In the genomic region with DNA sequence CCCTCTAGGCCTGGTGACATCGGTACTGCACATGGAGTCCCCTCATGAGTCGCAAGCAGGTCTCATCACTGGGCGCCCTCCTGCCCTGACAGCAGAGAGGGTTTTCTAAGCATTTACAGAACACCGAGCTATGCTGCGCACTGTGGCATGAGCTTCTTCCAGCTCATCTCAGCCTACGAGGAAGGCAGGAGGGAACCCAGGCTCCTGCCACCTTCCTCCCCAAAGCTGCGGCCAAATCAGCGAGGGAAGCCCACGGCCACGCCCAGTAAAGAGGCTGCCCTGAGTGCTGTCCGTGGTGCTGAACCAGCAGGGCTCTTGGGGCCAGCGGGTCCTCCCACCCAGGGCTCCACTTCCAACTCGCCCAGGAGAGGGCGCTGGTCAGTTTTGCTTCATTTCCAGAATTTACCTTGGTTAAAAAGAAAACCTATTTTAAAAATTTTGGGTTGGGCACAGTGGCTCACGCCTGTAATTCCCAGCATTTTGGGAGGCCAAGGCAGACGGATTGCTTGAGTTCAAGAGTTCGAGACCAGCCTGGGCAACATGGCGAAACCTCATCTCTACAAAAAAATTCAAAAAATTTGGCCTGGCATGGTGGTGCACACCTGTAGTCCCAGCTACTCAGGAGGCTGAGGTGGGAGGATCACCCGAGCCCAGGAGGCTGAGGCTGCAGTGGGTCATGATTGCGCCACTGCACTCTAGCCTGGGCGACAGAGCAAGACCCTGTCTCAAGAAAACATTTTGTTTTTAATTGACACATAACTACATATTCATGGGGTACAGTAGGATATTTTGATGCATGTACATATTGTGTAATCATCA, we compare ENCODE assay signal across 1 cellular context.
TF ChIP-seq lines count a peak whose summit lies in the region.

No MANE protein-coding gene starts in this region.

TF ChIP-seq in HepG2, 621 proteins besides CTCF, POLR2A, EP300 and RAD21 (continued from another document and continues in another):
- TF ChIP-seq, protein P1, sequence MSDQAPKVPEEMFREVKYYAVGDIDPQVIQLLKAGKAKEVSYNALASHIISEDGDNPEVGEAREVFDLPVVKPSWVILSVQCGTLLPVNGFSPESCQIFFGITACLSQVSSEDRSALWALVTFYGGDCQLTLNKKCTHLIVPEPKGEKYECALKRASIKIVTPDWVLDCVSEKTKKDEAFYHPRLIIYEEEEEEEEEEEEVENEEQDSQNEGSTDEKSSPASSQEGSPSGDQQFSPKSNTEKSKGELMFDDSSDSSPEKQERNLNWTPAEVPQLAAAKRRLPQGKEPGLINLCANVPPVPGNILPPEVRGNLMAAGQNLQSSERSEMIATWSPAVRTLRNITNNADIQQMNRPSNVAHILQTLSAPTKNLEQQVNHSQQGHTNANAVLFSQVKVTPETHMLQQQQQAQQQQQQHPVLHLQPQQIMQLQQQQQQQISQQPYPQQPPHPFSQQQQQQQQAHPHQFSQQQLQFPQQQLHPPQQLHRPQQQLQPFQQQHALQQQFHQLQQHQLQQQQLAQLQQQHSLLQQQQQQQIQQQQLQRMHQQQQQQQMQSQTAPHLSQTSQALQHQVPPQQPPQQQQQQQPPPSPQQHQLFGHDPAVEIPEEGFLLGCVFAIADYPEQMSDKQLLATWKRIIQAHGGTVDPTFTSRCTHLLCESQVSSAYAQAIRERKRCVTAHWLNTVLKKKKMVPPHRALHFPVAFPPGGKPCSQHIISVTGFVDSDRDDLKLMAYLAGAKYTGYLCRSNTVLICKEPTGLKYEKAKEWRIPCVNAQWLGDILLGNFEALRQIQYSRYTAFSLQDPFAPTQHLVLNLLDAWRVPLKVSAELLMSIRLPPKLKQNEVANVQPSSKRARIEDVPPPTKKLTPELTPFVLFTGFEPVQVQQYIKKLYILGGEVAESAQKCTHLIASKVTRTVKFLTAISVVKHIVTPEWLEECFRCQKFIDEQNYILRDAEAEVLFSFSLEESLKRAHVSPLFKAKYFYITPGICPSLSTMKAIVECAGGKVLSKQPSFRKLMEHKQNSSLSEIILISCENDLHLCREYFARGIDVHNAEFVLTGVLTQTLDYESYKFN (CRISPR knock-in tag; conservative IDR thresholded peaks at IDR 0.05), result 0 out of 2 replicates have a peak, but pooled peaks have one; percentile 20
- TF ChIP-seq ESRRA (CRISPR knock-in tag; IDR thresholded peaks at IDR 0.05; ENCODE audit: low read depth), result no peak; the same call in 1 of the 2 replicates
- peak; percentile 87; the same call in 1 of the 2 replicates for TF ChIP-seq PRMT3 (CRISPR knock-in tag; IDR thresholded peaks at IDR 0.05; ENCODE audit: borderline replicate concordance, low read depth)
- TF ChIP-seq TGIF2 (CRISPR knock-in tag; IDR thresholded peaks at IDR 0.05), result peak; percentile 96
- TF ChIP-seq HDAC2 (CRISPR knock-in tag; IDR thresholded peaks at IDR 0.05), result peak; percentile 94
- no peak for TF ChIP-seq IKZF1 (IDR thresholded peaks at IDR 0.05)
- no peak for TF ChIP-seq AGO1 (IDR thresholded peaks at IDR 0.05; ENCODE audit: low read depth, low read length, poor library complexity, severe bottlenecking)
- no peak for TF ChIP-seq MAFF (IDR thresholded peaks at IDR 0.05; ENCODE audit: low read depth, low read length)
- TF ChIP-seq, protein P2, sequence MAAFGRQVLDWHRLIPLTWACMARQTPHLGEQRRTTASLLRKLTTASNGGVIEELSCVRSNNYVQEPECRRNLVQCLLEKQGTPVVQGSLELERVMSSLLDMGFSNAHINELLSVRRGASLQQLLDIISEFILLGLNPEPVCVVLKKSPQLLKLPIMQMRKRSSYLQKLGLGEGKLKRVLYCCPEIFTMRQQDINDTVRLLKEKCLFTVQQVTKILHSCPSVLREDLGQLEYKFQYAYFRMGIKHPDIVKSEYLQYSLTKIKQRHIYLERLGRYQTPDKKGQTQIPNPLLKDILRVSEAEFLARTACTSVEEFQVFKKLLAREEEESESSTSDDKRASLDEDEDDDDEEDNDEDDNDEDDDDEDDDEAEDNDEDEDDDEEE (CRISPR knock-in tag; IDR thresholded peaks at IDR 0.05), result peak; percentile 91
- TF ChIP-seq MED13 (CRISPR knock-in tag; IDR thresholded peaks at IDR 0.05), result 0 out of 2 replicates have a peak, but pooled peaks have one; percentile 36
- TF ChIP-seq DNMT3B (CRISPR knock-in tag; conservative IDR thresholded peaks at IDR 0.05), result peak; percentile 88; the same call in 1 of the 2 replicates
- TF ChIP-seq TAF1 (CRISPR knock-in tag; IDR thresholded peaks at IDR 0.05), result no peak
- TF ChIP-seq XRCC5 (optimal IDR thresholded peaks at IDR 0.05; ENCODE audit: low read length), result peak; percentile 91
- TF ChIP-seq, protein P3, sequence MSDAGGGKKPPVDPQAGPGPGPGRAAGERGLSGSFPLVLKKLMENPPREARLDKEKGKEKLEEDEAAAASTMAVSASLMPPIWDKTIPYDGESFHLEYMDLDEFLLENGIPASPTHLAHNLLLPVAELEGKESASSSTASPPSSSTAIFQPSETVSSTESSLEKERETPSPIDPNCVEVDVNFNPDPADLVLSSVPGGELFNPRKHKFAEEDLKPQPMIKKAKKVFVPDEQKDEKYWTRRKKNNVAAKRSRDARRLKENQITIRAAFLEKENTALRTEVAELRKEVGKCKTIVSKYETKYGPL (CRISPR knock-in tag; IDR thresholded peaks at IDR 0.05), result peak; percentile 92
- no peak for TF ChIP-seq KAT2B (IDR thresholded peaks at IDR 0.05; ENCODE audit: borderline replicate concordance, low read depth, low read length)
- TF ChIP-seq, protein P4, sequence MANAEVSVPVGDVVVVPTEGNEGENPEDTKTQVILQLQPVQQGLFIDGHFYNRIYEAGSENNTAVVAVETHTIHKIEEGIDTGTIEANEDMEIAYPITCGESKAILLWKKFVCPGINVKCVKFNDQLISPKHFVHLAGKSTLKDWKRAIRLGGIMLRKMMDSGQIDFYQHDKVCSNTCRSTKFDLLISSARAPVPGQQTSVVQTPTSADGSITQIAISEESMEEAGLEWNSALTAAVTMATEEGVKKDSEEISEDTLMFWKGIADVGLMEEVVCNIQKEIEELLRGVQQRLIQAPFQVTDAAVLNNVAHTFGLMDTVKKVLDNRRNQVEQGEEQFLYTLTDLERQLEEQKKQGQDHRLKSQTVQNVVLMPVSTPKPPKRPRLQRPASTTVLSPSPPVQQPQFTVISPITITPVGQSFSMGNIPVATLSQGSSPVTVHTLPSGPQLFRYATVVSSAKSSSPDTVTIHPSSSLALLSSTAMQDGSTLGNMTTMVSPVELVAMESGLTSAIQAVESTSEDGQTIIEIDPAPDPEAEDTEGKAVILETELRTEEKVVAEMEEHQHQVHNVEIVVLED (CRISPR knock-in tag; IDR thresholded peaks at IDR 0.05; ENCODE audit: borderline replicate concordance), result no peak
- peak; percentile 68; the same call in 1 of the 2 replicates for TF ChIP-seq ZNF768 (CRISPR knock-in tag; IDR thresholded peaks at IDR 0.05)
- 0 out of 2 replicates have a peak, but pooled peaks have one; percentile 34 for TF ChIP-seq MAZ (IDR thresholded peaks at IDR 0.05; ENCODE audit: borderline replicate concordance, low read depth, low read length)
- TF ChIP-seq MAZ (CRISPR knock-in tag; IDR thresholded peaks at IDR 0.05; ENCODE audit: low read depth), result peak; percentile 81
- TF ChIP-seq ATF1 (CRISPR knock-in tag; IDR thresholded peaks at IDR 0.05), result no peak
- TF ChIP-seq, protein P5, sequence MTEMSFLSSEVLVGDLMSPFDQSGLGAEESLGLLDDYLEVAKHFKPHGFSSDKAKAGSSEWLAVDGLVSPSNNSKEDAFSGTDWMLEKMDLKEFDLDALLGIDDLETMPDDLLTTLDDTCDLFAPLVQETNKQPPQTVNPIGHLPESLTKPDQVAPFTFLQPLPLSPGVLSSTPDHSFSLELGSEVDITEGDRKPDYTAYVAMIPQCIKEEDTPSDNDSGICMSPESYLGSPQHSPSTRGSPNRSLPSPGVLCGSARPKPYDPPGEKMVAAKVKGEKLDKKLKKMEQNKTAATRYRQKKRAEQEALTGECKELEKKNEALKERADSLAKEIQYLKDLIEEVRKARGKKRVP (CRISPR knock-in tag; IDR thresholded peaks at IDR 0.05), result peak in 1 of 2 experiments; percentile 38; a peak in 1 of 4 replicates
- TF ChIP-seq CHD4 (IDR thresholded peaks at IDR 0.05; ENCODE audit: borderline replicate concordance, low read length), result no peak
- TF ChIP-seq KMT2B (CRISPR knock-in tag; IDR thresholded peaks at IDR 0.05), result peak; percentile 81
- peak; percentile 10; the same call in 1 of the 2 replicates for TF ChIP-seq SMC3 (IDR thresholded peaks at IDR 0.05; ENCODE audit: low read length)
- TF ChIP-seq POGZ (CRISPR knock-in tag; IDR thresholded peaks at IDR 0.05), result no peak
- TF ChIP-seq ZEB1 (IDR thresholded peaks at IDR 0.05; ENCODE audit: insufficient replicate concordance, low read depth), result no peak
- TF ChIP-seq ZC3H13 (CRISPR knock-in tag; IDR thresholded peaks at IDR 0.05), result peak; percentile 69; the same call in 1 of the 2 replicates
- TF ChIP-seq EEA1 (CRISPR knock-in tag; IDR thresholded peaks at IDR 0.05; ENCODE audit: borderline replicate concordance), result peak; percentile 81; the same call in 1 of the 2 replicates
- TF ChIP-seq, protein P6, sequence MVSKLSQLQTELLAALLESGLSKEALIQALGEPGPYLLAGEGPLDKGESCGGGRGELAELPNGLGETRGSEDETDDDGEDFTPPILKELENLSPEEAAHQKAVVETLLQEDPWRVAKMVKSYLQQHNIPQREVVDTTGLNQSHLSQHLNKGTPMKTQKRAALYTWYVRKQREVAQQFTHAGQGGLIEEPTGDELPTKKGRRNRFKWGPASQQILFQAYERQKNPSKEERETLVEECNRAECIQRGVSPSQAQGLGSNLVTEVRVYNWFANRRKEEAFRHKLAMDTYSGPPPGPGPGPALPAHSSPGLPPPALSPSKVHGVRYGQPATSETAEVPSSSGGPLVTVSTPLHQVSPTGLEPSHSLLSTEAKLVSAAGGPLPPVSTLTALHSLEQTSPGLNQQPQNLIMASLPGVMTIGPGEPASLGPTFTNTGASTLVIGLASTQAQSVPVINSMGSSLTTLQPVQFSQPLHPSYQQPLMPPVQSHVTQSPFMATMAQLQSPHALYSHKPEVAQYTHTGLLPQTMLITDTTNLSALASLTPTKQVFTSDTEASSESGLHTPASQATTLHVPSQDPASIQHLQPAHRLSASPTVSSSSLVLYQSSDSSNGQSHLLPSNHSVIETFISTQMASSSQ (IDR thresholded peaks at IDR 0.05; ENCODE audit: low read depth), result no peak
- TF ChIP-seq, protein P6 (CRISPR knock-in tag; IDR thresholded peaks at IDR 0.05; ENCODE audit: borderline replicate concordance), result 0 out of 2 replicates have a peak, but pooled peaks have one; percentile 34
- TF ChIP-seq RXRA (CRISPR knock-in tag; IDR thresholded peaks at IDR 0.05), result no peak
- TF ChIP-seq, protein P7, sequence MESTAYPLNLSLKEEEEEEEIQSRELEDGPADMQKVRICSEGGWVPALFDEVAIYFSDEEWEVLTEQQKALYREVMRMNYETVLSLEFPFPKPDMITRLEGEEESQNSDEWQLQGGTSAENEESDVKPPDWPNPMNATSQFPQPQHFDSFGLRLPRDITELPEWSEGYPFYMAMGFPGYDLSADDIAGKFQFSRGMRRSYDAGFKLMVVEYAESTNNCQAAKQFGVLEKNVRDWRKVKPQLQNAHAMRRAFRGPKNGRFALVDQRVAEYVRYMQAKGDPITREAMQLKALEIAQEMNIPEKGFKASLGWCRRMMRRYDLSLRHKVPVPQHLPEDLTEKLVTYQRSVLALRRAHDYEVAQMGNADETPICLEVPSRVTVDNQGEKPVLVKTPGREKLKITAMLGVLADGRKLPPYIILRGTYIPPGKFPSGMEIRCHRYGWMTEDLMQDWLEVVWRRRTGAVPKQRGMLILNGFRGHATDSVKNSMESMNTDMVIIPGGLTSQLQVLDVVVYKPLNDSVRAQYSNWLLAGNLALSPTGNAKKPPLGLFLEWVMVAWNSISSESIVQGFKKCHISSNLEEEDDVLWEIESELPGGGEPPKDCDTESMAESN (CRISPR knock-in tag; conservative IDR thresholded peaks at IDR 0.05), result peak; percentile 89
- no peak for TF ChIP-seq PAF1 (CRISPR knock-in tag; IDR thresholded peaks at IDR 0.05)
- TF ChIP-seq, protein P8, sequence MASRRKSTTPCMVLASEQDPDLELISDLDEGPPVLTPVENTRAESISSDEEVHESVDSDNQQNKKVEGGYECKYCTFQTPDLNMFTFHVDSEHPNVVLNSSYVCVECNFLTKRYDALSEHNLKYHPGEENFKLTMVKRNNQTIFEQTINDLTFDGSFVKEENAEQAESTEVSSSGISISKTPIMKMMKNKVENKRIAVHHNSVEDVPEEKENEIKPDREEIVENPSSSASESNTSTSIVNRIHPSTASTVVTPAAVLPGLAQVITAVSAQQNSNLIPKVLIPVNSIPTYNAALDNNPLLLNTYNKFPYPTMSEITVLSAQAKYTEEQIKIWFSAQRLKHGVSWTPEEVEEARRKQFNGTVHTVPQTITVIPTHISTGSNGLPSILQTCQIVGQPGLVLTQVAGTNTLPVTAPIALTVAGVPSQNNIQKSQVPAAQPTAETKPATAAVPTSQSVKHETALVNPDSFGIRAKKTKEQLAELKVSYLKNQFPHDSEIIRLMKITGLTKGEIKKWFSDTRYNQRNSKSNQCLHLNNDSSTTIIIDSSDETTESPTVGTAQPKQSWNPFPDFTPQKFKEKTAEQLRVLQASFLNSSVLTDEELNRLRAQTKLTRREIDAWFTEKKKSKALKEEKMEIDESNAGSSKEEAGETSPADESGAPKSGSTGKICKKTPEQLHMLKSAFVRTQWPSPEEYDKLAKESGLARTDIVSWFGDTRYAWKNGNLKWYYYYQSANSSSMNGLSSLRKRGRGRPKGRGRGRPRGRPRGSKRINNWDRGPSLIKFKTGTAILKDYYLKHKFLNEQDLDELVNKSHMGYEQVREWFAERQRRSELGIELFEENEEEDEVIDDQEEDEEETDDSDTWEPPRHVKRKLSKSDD (CRISPR knock-in tag; IDR thresholded peaks at IDR 0.05; ENCODE audit: low read depth), result no peak
- TF ChIP-seq SNRNP70 (IDR thresholded peaks at IDR 0.05; ENCODE audit: low read depth, low read length), result no peak
- TF ChIP-seq, protein P9, sequence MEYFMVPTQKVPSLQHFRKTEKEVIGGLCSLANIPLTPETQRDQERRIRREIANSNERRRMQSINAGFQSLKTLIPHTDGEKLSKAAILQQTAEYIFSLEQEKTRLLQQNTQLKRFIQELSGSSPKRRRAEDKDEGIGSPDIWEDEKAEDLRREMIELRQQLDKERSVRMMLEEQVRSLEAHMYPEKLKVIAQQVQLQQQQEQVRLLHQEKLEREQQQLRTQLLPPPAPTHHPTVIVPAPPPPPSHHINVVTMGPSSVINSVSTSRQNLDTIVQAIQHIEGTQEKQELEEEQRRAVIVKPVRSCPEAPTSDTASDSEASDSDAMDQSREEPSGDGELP (IDR thresholded peaks at IDR 0.05; ENCODE audit: borderline replicate concordance, low read depth), result no peak
- TF ChIP-seq MTF1 (CRISPR knock-in tag; IDR thresholded peaks at IDR 0.05), result peak; percentile 92; the same call in 1 of the 2 replicates
- no peak for TF ChIP-seq NPAS2 (CRISPR knock-in tag; IDR thresholded peaks at IDR 0.05; ENCODE audit: borderline replicate concordance)
- TF ChIP-seq ZNF572 (CRISPR knock-in tag; IDR thresholded peaks at IDR 0.05), result no peak
- peak; percentile 43; the same call in 1 of the 2 replicates for TF ChIP-seq MAF1 (CRISPR knock-in tag; IDR thresholded peaks at IDR 0.05; ENCODE audit: borderline replicate concordance)
- 0 out of 2 replicates have a peak, but pooled peaks have one; percentile 45 for TF ChIP-seq ZNF160 (CRISPR knock-in tag; IDR thresholded peaks at IDR 0.05)
